ENCODE assay signal across 20 cellular contexts in the genomic region with DNA sequence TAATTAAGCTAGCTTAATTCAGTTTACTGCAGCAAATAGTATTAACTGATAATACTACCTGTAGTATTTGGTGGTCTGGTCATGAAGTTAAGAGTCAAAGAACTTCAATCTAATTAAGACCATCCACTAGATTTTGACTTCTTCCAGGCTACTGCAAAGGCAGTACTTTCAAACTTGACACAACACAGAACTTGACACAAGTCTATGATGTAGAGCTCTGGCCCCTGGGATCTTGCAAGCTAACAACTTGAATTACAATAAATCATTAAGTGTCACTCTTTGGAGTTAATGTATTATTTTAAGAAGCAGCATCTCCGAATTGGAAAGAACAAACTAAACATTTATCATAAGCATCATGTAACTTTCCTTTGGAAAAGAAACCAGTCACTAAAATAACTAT.
"Had no signal": no experiment of that assay in that cellular context is flagged by ENCODE, and none has a peak within 500 bp of the region (broad histone marks: within the 10 kb centered on the region; RNA-seq: fewer than 3 reads in every experiment).

No MANE protein-coding gene starts in this region.

- H3K9me3 ChIP-seq: lower lobe of right lung, mucosa of descending colon, neutrophil, pancreas, testis, tibial artery had no signal

- ATAC-seq: left ventricle myocardium superior; lower lobe of right lung; mucosa of descending colon; natural killer cell treated with Interleukin-12 subunit alpha and Interleukin-12 subunit beta and Interleukin-15 and Interleukin-18, amount 100 ng/mL, for 72 hours; pancreas; sciatic nerve; stimulated activated memory B cell treated with anti-CD40 and anti-IgM and Interleukin-4, amounts not matched to agents 10 μg/mL and 1 μg/mL and 100 μg/mL, for 72 hours; stimulated activated naive CD8-positive, alpha-beta T cell treated with anti-CD3 and anti-CD28 coated beads, Interleukin-15, Interleukin-2, amounts not matched to agents 100 U/mL and 50 U/mL, for 24 hours had no signal

- H3K27ac ChIP-seq: dorsolateral prefrontal cortex, lower lobe of right lung, neutrophil, pancreas, testis, tibial artery had no signal

- H3K27me3 ChIP-seq: dorsolateral prefrontal cortex, neutrophil, pancreas, testis, tibial artery had no signal

- H3K4me3 ChIP-seq: dorsolateral prefrontal cortex, lower lobe of right lung, mucosa of descending colon, pancreas, smooth muscle cell, testis, tibial artery had no signal

- H3K4me1 ChIP-seq: lower lobe of right lung, testis, tibial artery had no signal

- H3K4me2 ChIP-seq: smooth muscle cell had no signal

- DNase-seq: dorsolateral prefrontal cortex; effector CD4-positive, alpha-beta T cell; head of caudate nucleus; left ventricle myocardium superior; lower lobe of right lung; mucosa of descending colon; naive B cell; pancreas; stimulated activated CD4-positive, alpha-beta T cell treated with anti-CD3 and anti-CD28 coated beads, Interleukin-12 subunit alpha, Interleukin-12 subunit beta, amount 100 ng/mL, for 4 hours; stimulated activated CD4-positive, alpha-beta T cell treated with anti-CD3 and anti-CD28 coated beads, Interleukin-2, amount 100 ng/mL, for 24 hours; stimulated activated CD4-positive, alpha-beta T cell treated with anti-CD3 and anti-CD28 coated beads, Interleukin-4, amount 100 ng/mL, for 24 hours; stimulated activated naive CD8-positive, alpha-beta T cell treated with anti-CD3 and anti-CD28 coated beads, Interleukin-15, Interleukin-2, amounts not matched to agents 100 U/mL and 50 U/mL, for 24 hours; substantia nigra; testis; tibial artery had no signal
